ENCODE assay signal across 7 cellular contexts in the genomic region with DNA sequence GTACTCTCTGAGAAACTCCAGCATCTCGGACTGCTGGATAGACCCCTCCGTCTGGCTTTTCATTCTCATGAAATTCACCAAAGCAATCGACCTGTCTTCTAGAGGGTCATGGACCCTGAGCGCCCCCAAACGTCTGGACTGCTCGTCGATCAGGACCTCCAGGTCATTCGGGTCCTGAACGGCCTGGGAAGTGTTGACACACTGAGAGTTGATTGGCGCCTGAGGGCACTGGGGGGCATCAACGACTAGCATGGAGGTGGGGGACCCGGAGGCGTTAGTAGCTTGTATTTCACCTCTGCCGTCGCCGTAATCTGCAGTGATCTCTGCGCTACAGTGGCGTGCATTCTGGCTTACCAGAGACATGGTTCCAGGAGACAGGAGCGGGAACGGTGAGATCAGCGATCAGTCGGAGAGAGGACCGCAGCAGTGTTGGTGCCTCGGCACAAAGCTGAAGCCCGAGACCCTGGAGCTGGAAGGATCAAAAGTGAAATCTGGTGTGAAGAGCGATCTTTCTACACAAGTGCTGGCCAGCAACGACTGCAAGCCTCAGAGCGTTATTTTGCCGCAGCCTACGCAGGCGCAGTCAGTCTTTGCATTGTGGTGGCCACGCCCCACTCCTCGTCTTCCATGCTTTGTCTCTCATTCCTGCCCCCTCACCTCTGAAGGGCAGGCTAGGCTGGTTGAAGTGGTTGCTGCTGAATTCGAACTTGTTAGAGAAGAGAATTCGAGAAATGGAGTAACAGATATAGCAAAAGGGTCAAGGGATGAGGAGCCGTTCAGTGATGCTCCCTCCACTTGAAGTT. TPM values are rescaled to one million over a fixed set of nuclear protein-coding genes. Genes with fewer than 3 reads are reported as not detected.
DNase-seq lines count a peak whose midpoint lies in the region; ATAC-seq and TF ChIP-seq lines count a peak whose summit lies in the region.

A gene with protein sequence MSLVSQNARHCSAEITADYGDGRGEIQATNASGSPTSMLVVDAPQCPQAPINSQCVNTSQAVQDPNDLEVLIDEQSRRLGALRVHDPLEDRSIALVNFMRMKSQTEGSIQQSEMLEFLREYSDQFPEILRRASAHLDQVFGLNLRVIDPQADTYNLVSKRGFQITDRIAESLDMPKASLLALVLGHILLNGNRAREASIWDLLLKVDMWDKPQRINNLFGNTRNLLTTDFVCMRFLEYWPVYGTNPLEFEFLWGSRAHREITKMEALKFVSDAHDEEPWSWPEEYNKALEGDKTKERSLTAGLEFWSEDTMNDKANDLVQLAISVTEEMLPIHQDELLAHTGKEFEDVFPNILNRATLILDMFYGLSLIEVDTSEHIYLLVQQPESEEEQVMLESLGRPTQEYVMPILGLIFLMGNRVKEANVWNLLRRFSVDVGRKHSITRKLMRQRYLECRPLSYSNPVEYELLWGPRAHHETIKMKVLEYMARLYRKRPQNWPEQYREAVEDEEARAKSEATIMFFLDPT (minus strand): TSS at position 566 of the 803 bp plus-strand sequence. CDS start 203 bp downstream, at position 363.

- peaks cover 4% of the 10 kb centered on the region for H3K4me1 Mint-ChIP-seq in activated naive CD8-positive, alpha-beta T cell treated with anti-CD3 and anti-CD28 coated beads for 36 hours
- H3K4me1 Mint-ChIP-seq in stimulated activated naive CD8-positive, alpha-beta T cell treated with anti-CD3 and anti-CD28 coated beads, Interleukin-15, amount 100 ng/mL, for 72 hours = no peaks in the 10 kb centered on the region

- peak; percentile 67 for DNase-seq in NCI-H748 (lab: John Stamatoyannopoulos, UW; ENCODE audit: unreplicated experiment)
- DNase-seq in activated naive CD8-positive, alpha-beta T cell treated with anti-CD3 and anti-CD28 coated beads for 36 hours = peak; percentile 3
- DNase-seq in stimulated activated naive CD8-positive, alpha-beta T cell treated with anti-CD3 and anti-CD28 coated beads, Interleukin-15, amount 100 ng/mL, for 72 hours = peak in 1 of 2 donors; percentile 15
- no peak for DNase-seq in CD1c-positive myeloid dendritic cell (ENCODE audit: extremely low spot score)
- no peak for DNase-seq in SKM-1 (lab: John Stamatoyannopoulos, UW; ENCODE audit: unreplicated experiment)

- H3K4me1 ChIP-seq in liver (ENCODE audit: control insufficient read depth in 4 of 4, insufficient read depth in 4 of 4, low read length in 3 of 4) = no peaks in the 10 kb centered on the region

- H3K9me3 ChIP-seq in liver (ENCODE audit: control insufficient read depth in 4 of 4, low read length in 3 of 4) = peaks cover 0 to 2% (median 0%) of the 10 kb centered on the region in 4 donors

- peaks cover 0 to 10% (median 2%) of the 10 kb centered on the region in 4 donors for H3K27me3 ChIP-seq in liver (ENCODE audit: control insufficient read depth in 4 of 4, insufficient read depth in 4 of 4, low read length in 3 of 4)

- no peak within 1 kb of the TSS for H3K27ac Mint-ChIP-seq in activated naive CD8-positive, alpha-beta T cell treated with anti-CD3 and anti-CD28 coated beads for 36 hours
- peak within 1 kb of the TSS; percentile 78 to 81 for H3K27ac Mint-ChIP-seq in stimulated activated naive CD8-positive, alpha-beta T cell treated with anti-CD3 and anti-CD28 coated beads, Interleukin-15, amount 100 ng/mL, for 72 hours

- H3K36me3 Mint-ChIP-seq in activated naive CD8-positive, alpha-beta T cell treated with anti-CD3 and anti-CD28 coated beads for 36 hours = no peaks in the 10 kb centered on the region

- no peak within 1 kb of the TSS for H3K9ac ChIP-seq in liver (ENCODE audit: low read depth in 1 of 2, low read length in 2 of 2)

- WGBS in liver = 14% methylated on average over 36 of the region's 36 CpGs

- ATAC-seq in stimulated activated naive CD8-positive, alpha-beta T cell treated with anti-CD3 and anti-CD28 coated beads, Interleukin-15, amount 100 ng/mL, for 72 hours = peak; percentile 53
- no peak for ATAC-seq in HG03432 (IDR thresholded peaks at IDR 0.05; ENCODE audit: unreplicated experiment)

- H3K36me3 ChIP-seq in liver (ENCODE audit: control insufficient read depth in 4 of 4, insufficient read depth in 3 of 4, low read depth in 1 of 4, low read length in 3 of 4) = no peaks in the 10 kb centered on the region

- no peak within 1 kb of the TSS for H3K27ac ChIP-seq in liver (ENCODE audit: low read depth in 1 of 2, low read length in 2 of 2)

- H3K27me3 Mint-ChIP-seq in activated naive CD8-positive, alpha-beta T cell treated with anti-CD3 and anti-CD28 coated beads for 36 hours = peaks cover 24% of the 10 kb centered on the region
- peaks cover 23% of the 10 kb centered on the region for H3K27me3 Mint-ChIP-seq in stimulated activated naive CD8-positive, alpha-beta T cell treated with anti-CD3 and anti-CD28 coated beads, Interleukin-15, amount 100 ng/mL, for 72 hours

- H3K4me3 ChIP-seq in liver (ENCODE audit: low read depth in 1 of 3, low read length in 3 of 3) = peak within 1 kb of the TSS in 2 of 3 donors; percentile 5 to 28

- H3K9me3 Mint-ChIP-seq in activated naive CD8-positive, alpha-beta T cell treated with anti-CD3 and anti-CD28 coated beads for 36 hours = no peaks in the 10 kb centered on the region
- no peaks in the 10 kb centered on the region for H3K9me3 Mint-ChIP-seq in stimulated activated naive CD8-positive, alpha-beta T cell treated with anti-CD3 and anti-CD28 coated beads, Interleukin-15, amount 100 ng/mL, for 72 hours

- H3K4me3 Mint-ChIP-seq in activated naive CD8-positive, alpha-beta T cell treated with anti-CD3 and anti-CD28 coated beads for 36 hours = peak within 1 kb of the TSS; percentile 79
- H3K4me3 Mint-ChIP-seq in stimulated activated naive CD8-positive, alpha-beta T cell treated with anti-CD3 and anti-CD28 coated beads, Interleukin-15, amount 100 ng/mL, for 72 hours = peak within 1 kb of the TSS; percentile 79 to 83

- no peak for TF ChIP-seq RAD21 in liver (IDR thresholded peaks at IDR 0.05)

- TF ChIP-seq CTCF in liver (IDR thresholded peaks at IDR 0.05; ENCODE audit: low read depth, low read length, missing input control) = no peak

TF ChIP-seq in liver, 16 proteins besides CTCF, POLR2A, EP300 and RAD21:
- TF ChIP-seq GABPA (IDR thresholded peaks at IDR 0.05 in 1 of 2, conservative IDR thresholded peaks at IDR 0.05 in 1 of 2) = no peak
- no peak for TF ChIP-seq JUND (IDR thresholded peaks at IDR 0.05)
- TF ChIP-seq HNF4G (IDR thresholded peaks at IDR 0.05) = no peak
- no peak for TF ChIP-seq YY1 (IDR thresholded peaks at IDR 0.05)
- no peak for TF ChIP-seq SP1 (IDR thresholded peaks at IDR 0.05)
- no peak for TF ChIP-seq EGR1 (IDR thresholded peaks at IDR 0.05; ENCODE audit: low read depth in 2 of 2)
- no peak for TF ChIP-seq NR2F2 (IDR thresholded peaks at IDR 0.05)
- TF ChIP-seq, protein P1, sequence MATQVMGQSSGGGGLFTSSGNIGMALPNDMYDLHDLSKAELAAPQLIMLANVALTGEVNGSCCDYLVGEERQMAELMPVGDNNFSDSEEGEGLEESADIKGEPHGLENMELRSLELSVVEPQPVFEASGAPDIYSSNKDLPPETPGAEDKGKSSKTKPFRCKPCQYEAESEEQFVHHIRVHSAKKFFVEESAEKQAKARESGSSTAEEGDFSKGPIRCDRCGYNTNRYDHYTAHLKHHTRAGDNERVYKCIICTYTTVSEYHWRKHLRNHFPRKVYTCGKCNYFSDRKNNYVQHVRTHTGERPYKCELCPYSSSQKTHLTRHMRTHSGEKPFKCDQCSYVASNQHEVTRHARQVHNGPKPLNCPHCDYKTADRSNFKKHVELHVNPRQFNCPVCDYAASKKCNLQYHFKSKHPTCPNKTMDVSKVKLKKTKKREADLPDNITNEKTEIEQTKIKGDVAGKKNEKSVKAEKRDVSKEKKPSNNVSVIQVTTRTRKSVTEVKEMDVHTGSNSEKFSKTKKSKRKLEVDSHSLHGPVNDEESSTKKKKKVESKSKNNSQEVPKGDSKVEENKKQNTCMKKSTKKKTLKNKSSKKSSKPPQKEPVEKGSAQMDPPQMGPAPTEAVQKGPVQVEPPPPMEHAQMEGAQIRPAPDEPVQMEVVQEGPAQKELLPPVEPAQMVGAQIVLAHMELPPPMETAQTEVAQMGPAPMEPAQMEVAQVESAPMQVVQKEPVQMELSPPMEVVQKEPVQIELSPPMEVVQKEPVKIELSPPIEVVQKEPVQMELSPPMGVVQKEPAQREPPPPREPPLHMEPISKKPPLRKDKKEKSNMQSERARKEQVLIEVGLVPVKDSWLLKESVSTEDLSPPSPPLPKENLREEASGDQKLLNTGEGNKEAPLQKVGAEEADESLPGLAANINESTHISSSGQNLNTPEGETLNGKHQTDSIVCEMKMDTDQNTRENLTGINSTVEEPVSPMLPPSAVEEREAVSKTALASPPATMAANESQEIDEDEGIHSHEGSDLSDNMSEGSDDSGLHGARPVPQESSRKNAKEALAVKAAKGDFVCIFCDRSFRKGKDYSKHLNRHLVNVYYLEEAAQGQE (IDR thresholded peaks at IDR 0.05) = no peak
- TF ChIP-seq FOXA2 (IDR thresholded peaks at IDR 0.05) = no peak
- TF ChIP-seq FOXA1 (IDR thresholded peaks at IDR 0.05) = no peak

RNA-seq across cellular contexts. Expression of the gene that starts here (rescaled TPM):
- not detected for total RNA-seq in activated naive CD8-positive, alpha-beta T cell treated with anti-CD3 and anti-CD28 coated beads for 36 hours
- not detected for total RNA-seq in liver
- not detected for polyA plus RNA-seq in liver

Comparison
In these comparisons a context has a peak if more than half of its experiments do, and no peak if none do; other contexts are left out.
1. Peak in DNase-seq in activated naive CD8-positive, alpha-beta T cell treated with anti-CD3 and anti-CD28 coated beads for 36 hours; RNA of the gene not detected or under 1 TPM.